1 cellular context compared by ENCODE assay signal in genomic region chr22:50503475-50504145, GRCh38.
TF ChIP-seq lines count a peak whose summit lies in the region.

No MANE protein-coding gene starts in this region.

TF ChIP-seq in H1, 55 proteins besides CTCF, POLR2A, EP300 and RAD21:
- TF ChIP-seq EZH2 (IDR thresholded peaks at IDR 0.05; ENCODE audit: low read depth, low read length, severe bottlenecking): no peak
